Comparison of ENCODE assay signal across 8 cellular contexts in genomic region chr2:111119847-111120252, GRCh38. TPM values are rescaled to one million over a fixed set of nuclear protein-coding genes. Genes with fewer than 3 reads are reported as not detected.
A peak's percentile ranks its signal among the peaks of the same experiment; 100 is the strongest.
DNase-seq lines count a peak whose midpoint lies in the region; ATAC-seq, FAIRE-seq and TF ChIP-seq lines count a peak whose summit lies in the region.

No MANE protein-coding gene starts in this region.

- H3K9me3 ChIP-seq in right cardiac atrium (ENCODE audit: control insufficient read depth, low read length): no peaks in the 10 kb centered on the region

- no peaks in the 10 kb centered on the region for H3K4me1 ChIP-seq in right cardiac atrium (ENCODE audit: control insufficient read depth, insufficient read depth, low read length)

- H3K27me3 Mint-ChIP-seq in activated CD4-positive, alpha-beta memory T cell treated with anti-CD3 and anti-CD28 coated beads, Interleukin-2, amount 10 ng/mL, durations not matched to agents 7 days and 5 days: peaks cover 55% of the 10 kb centered on the region
- peaks cover 15% of the 10 kb centered on the region for H3K27me3 Mint-ChIP-seq in stimulated activated memory B cell treated with anti-CD40 and anti-IgM and Interleukin-4, amounts not matched to agents 10 μg/mL and 1 μg/mL and 100 μg/mL, for 72 hours

- WGBS in right cardiac atrium: 19% methylated on average over 26 of the region's 26 CpGs

- no peak overlapping the region for H3K27ac Mint-ChIP-seq in activated CD4-positive, alpha-beta memory T cell treated with anti-CD3 and anti-CD28 coated beads, Interleukin-2, amount 10 ng/mL, durations not matched to agents 7 days and 5 days
- H3K27ac Mint-ChIP-seq in stimulated activated memory B cell treated with anti-CD40 and anti-IgM and Interleukin-4, amounts not matched to agents 10 μg/mL and 1 μg/mL and 100 μg/mL, for 72 hours: peak overlapping the region; percentile 91

- H3K4me3 Mint-ChIP-seq in activated CD4-positive, alpha-beta memory T cell treated with anti-CD3 and anti-CD28 coated beads, Interleukin-2, amount 10 ng/mL, durations not matched to agents 7 days and 5 days: peak overlapping the region; percentile 71
- H3K4me3 Mint-ChIP-seq in stimulated activated memory B cell treated with anti-CD40 and anti-IgM and Interleukin-4, amounts not matched to agents 10 μg/mL and 1 μg/mL and 100 μg/mL, for 72 hours: peak overlapping the region; percentile 85

- no peak overlapping the region for H3K27ac ChIP-seq in right cardiac atrium (ENCODE audit: low read length)

- no peak for TF ChIP-seq POLR2A in H54 (IDR thresholded peaks at IDR 0.05; ENCODE audit: low read depth, low read length)

- peaks cover 17% of the 10 kb centered on the region for H3K36me3 Mint-ChIP-seq in activated CD4-positive, alpha-beta memory T cell treated with anti-CD3 and anti-CD28 coated beads, Interleukin-2, amount 10 ng/mL, durations not matched to agents 7 days and 5 days (ENCODE audit: low read depth)
- peaks cover 34% of the 10 kb centered on the region for H3K36me3 Mint-ChIP-seq in stimulated activated memory B cell treated with anti-CD40 and anti-IgM and Interleukin-4, amounts not matched to agents 10 μg/mL and 1 μg/mL and 100 μg/mL, for 72 hours

- POLR2A ChIA-PET in activated CD4-positive, alpha-beta memory T cell treated with anti-CD3 and anti-CD28 coated beads, Interleukin-2, amount 10 ng/mL, durations not matched to agents 7 days and 5 days (lab: Charles Lee): interaction anchor here (0.9 kb wide), 1 partner anchor 48 kb away, joined by 3 read pairs; no protein-coding TSS in a partner anchor

- no peaks in the 10 kb centered on the region for H3K9me3 Mint-ChIP-seq in activated CD4-positive, alpha-beta memory T cell treated with anti-CD3 and anti-CD28 coated beads, Interleukin-2, amount 10 ng/mL, durations not matched to agents 7 days and 5 days
- H3K9me3 Mint-ChIP-seq in stimulated activated memory B cell treated with anti-CD40 and anti-IgM and Interleukin-4, amounts not matched to agents 10 μg/mL and 1 μg/mL and 100 μg/mL, for 72 hours: no peaks in the 10 kb centered on the region

- CTCF ChIA-PET in activated CD4-positive, alpha-beta memory T cell treated with anti-CD3 and anti-CD28 coated beads, Interleukin-2, amount 10 ng/mL, durations not matched to agents 7 days and 5 days (lab: Charles Lee): interaction anchor here (0.7 to 1.6 kb wide), 2 partner anchors 58 to 261 kb away, joined by 3 to 5 read pairs; no protein-coding TSS in a partner anchor

- H3K27me3 ChIP-seq in right cardiac atrium (ENCODE audit: control insufficient read depth, insufficient read depth): no peaks in the 10 kb centered on the region

- H3K4me3 ChIP-seq in right cardiac atrium (ENCODE audit: low read length): peak overlapping the region; percentile 72

- H3K4me1 Mint-ChIP-seq in activated CD4-positive, alpha-beta memory T cell treated with anti-CD3 and anti-CD28 coated beads, Interleukin-2, amount 10 ng/mL, durations not matched to agents 7 days and 5 days: peaks cover 57% of the 10 kb centered on the region
- peaks cover 50% of the 10 kb centered on the region for H3K4me1 Mint-ChIP-seq in stimulated activated memory B cell treated with anti-CD40 and anti-IgM and Interleukin-4, amounts not matched to agents 10 μg/mL and 1 μg/mL and 100 μg/mL, for 72 hours

- ATAC-seq in right cardiac atrium: no peak
- ATAC-seq in stimulated activated memory B cell treated with anti-CD40 and anti-IgM and Interleukin-4, amounts not matched to agents 10 μg/mL and 1 μg/mL and 100 μg/mL, for 72 hours: no peak

- DNase-seq in SIG-M5 treated with dmso at 0.1 percent for 504 hours (lab: John Stamatoyannopoulos, UW; ENCODE audit: unreplicated experiment) (peak; percentile 73), SIG-M5 (lab: John Stamatoyannopoulos, UW) (no peak), right cardiac atrium (peak in 1 of 3 donors; percentile 50), H54 (ENCODE audit: insufficient read length, low spot score) (no peak), A172 (ENCODE audit: low spot score) (no peak), mesenteric fat pad (ENCODE audit: low spot score) (no peak)
- DNase-seq in activated CD4-positive, alpha-beta memory T cell treated with anti-CD3 and anti-CD28 coated beads, Interleukin-2, amount 10 ng/mL, durations not matched to agents 7 days and 5 days: no peak

- intact Hi-C loops in right cardiac atrium (cut with DNase I): loop anchor here in 1 of 4 donors (10.0 kb wide), 2 partner anchors 315 to 585 kb away; no protein-coding TSS in a partner anchor

- FAIRE-seq in H54 (lab: Jason Lieb, UNC): no peak

RNA-seq across cellular contexts. Expression of gene BCL2L11, which starts 0.9 kb away (rescaled TPM):
- total RNA-seq in activated CD4-positive, alpha-beta memory T cell treated with anti-CD3 and anti-CD28 coated beads, Interleukin-2, amount 10 ng/mL, durations not matched to agents 7 days and 5 days: 10 to 100 TPM; 11.1 to 11.4 TPM
- total RNA-seq in right cardiac atrium: 10 to 100 TPM in 3 of 4 donors, 1 to 10 TPM in 1; 7.7 to 21.7 (median 18.6) TPM
- polyA plus RNA-seq in right cardiac atrium: 6.2 TPM
- total RNA-seq in A172 (2014; rRNA removed; shearing (Covaris generic)): 4.5 and 9.3 TPM in 2 replicates
- total RNA-seq in mesenteric fat pad: 9.0 TPM
